Comparison of ENCODE assay signal across 22 cellular contexts in genomic region chr13:114073881-114074551, GRCh38. TPM values are rescaled to one million over a fixed set of nuclear protein-coding genes. Genes with fewer than 3 reads are reported as not detected.
A peak's percentile ranks its signal among the peaks of the same experiment; 100 is the strongest.
DNase-seq lines count a peak whose midpoint lies in the region; ATAC-seq, FAIRE-seq and TF ChIP-seq lines count a peak whose summit lies in the region.
"Had no signal": no experiment of that assay in that cellular context is flagged by ENCODE, and none has a peak within 500 bp of the region (broad histone marks: within the 10 kb centered on the region; RNA-seq: fewer than 3 reads in every experiment).

No MANE protein-coding gene starts in this region.

- peak in 2 of 3 donors; percentile 33 to 37 for DNase-seq in right lobe of liver
- DNase-seq in HepG2 (ENCODE audit: low spot score): no peak
- DNase-seq in activated T-cell treated with anti-CD3 and anti-CD28 coated beads, Interleukin-2, amount 50 U/mL, for 72 hours: no peak
- DNase-seq in natural killer cell treated with Interleukin-12 subunit alpha and Interleukin-12 subunit beta and Interleukin-15 and Interleukin-18, amount 100 ng/mL, for 72 hours (ENCODE audit: low spot score): peak; percentile 44
- peak; percentile 40 for DNase-seq in upper lobe of right lung
- no peak for DNase-seq in NCI-H2081 (lab: John Stamatoyannopoulos, UW)
- DNase-seq in NCI-H69 (lab: John Stamatoyannopoulos, UW): no peak
- DNase-seq: erythroblast; Karpas-422; NCI-H1092 treated with DMSO at 0.1 percent for 48 hours; NCI-H2107; NCI-H524 treated with DMSO at 0.1 percent for 48 hours; SIG-M5; stimulated activated CD4-positive, alpha-beta T cell treated with anti-CD3 and anti-CD28 coated beads, Interleukin-4, amount 100 ng/mL, for 24 hours; substantia nigra had no signal

- intact Hi-C loops in right lobe of liver (cut with DNase I): no loop called here
- intact Hi-C loops in HepG2 (cut with micrococcal nuclease; ENCODE audit: unreplicated experiment): no loop called here
- intact Hi-C loops in upper lobe of right lung (cut with DNase I): no loop called here

- no peaks in the 10 kb centered on the region for H4K20me1 ChIP-seq in HepG2 (ENCODE audit: insufficient read depth, low read length)

- H3K27me3 ChIP-seq in right lobe of liver: no peaks in the 10 kb centered on the region
- peaks cover 4 to 40% of the 10 kb centered on the region in 2 experiments; a peak in 4 of 5 replicates for H3K27me3 ChIP-seq in HepG2 (ENCODE audit: control insufficient read depth in 1 of 2, insufficient read depth in 2 of 2, low read length in 2 of 2)
- no peaks in the 10 kb centered on the region for H3K27me3 ChIP-seq in upper lobe of right lung
- H3K27me3 ChIP-seq: breast epithelium, gastrocnemius medialis, ovary had no signal

- TF ChIP-seq RAD21 in HepG2 (CRISPR knock-in tag; IDR thresholded peaks at IDR 0.05): no peak

- H3K36me3 ChIP-seq in right lobe of liver (no peaks in the 10 kb centered on the region), HepG2 (replicated peaks in 1 of 2; ENCODE audit: control insufficient read depth in 1 of 2, insufficient read depth in 2 of 2, low read length in 2 of 2) (no peaks in the 10 kb centered on the region), upper lobe of right lung (peaks cover 5% of the 10 kb centered on the region)
- H3K36me3 ChIP-seq: breast epithelium, gastrocnemius medialis, ovary had no signal

- H3K4me3 ChIP-seq in right lobe of liver: no peak overlapping the region
- no peak overlapping the region for H3K4me3 ChIP-seq in HepG2 (replicated peaks in 1 of 3; ENCODE audit: insufficient read depth in 1 of 3, low read depth in 2 of 3, low read length in 3 of 3)
- H3K4me3 ChIP-seq in upper lobe of right lung: no peak overlapping the region
- H3K4me3 ChIP-seq: breast epithelium, gastrocnemius medialis, ovary, skin epidermis had no signal

- H3K27ac ChIP-seq in right lobe of liver: no peak overlapping the region
- H3K27ac ChIP-seq in HepG2 (ENCODE audit: extremely low read length, insufficient read depth, low read length): no peak overlapping the region
- H3K27ac ChIP-seq in upper lobe of right lung: no peak overlapping the region
- H3K27ac ChIP-seq: breast epithelium, gastrocnemius medialis, ovary, skin epidermis had no signal

- CTCF ChIA-PET in HepG2 (lab: Yijun Ruan, JAX; ENCODE audit: low intra/inter-chr PET ratio, low total read pairs): no interaction called here

- H3K4me2 ChIP-seq in HepG2 (ENCODE audit: low read depth, low read length): no peak overlapping the region

- POLR2A ChIA-PET in HepG2 (lab: Yijun Ruan, JAX): no interaction called here

- 86% methylated on average over 21 of the region's 21 CpGs for WGBS in right lobe of liver (ENCODE audit: insufficient coverage, low coverage, low lambda C conversion rate, missing lambda C conversion rate)
- WGBS in HepG2 (ENCODE audit: low lambda C conversion rate): 46% methylated on average over 21 of the region's 21 CpGs

- no peak for TF ChIP-seq CTCF in right lobe of liver (IDR thresholded peaks at IDR 0.05)
- TF ChIP-seq CTCF in HepG2 (CRISPR knock-in tag; IDR thresholded peaks at IDR 0.05): no peak
- TF ChIP-seq CTCF in upper lobe of right lung (IDR thresholded peaks at IDR 0.05): no peak

- H3K4me1 ChIP-seq in right lobe of liver: no peaks in the 10 kb centered on the region
- H3K4me1 ChIP-seq in HepG2 (ENCODE audit: insufficient read depth, low read length): no peaks in the 10 kb centered on the region
- H3K4me1 ChIP-seq in upper lobe of right lung: peaks cover 9% of the 10 kb centered on the region

- H2AFZ ChIP-seq in HepG2 (ENCODE audit: low read length): no peak overlapping the region

- in situ Hi-C loops in HepG2 (cut with HindIII; ENCODE audit: extremely low pct_ligation_motif_present, low pct_unique_long_range_greater_than_20kb): no loop called here

- H3K9me3 Mint-ChIP-seq in activated T-cell treated with anti-CD3 and anti-CD28 coated beads, Interleukin-2, amount 50 U/mL, for 72 hours: peaks cover 2% of the 10 kb centered on the region in 2 donors
- no peaks in the 10 kb centered on the region for H3K9me3 Mint-ChIP-seq in natural killer cell treated with Interleukin-12 subunit alpha and Interleukin-12 subunit beta and Interleukin-15 and Interleukin-18, amount 100 ng/mL, for 72 hours

- peaks cover 25% of the 10 kb centered on the region for H3K4me1 Mint-ChIP-seq in activated T-cell treated with anti-CD3 and anti-CD28 coated beads, Interleukin-2, amount 50 U/mL, for 72 hours (ENCODE audit: low read depth)
- peaks cover 39 to 53% of the 10 kb centered on the region in 2 donors for H3K4me1 Mint-ChIP-seq in natural killer cell treated with Interleukin-12 subunit alpha and Interleukin-12 subunit beta and Interleukin-15 and Interleukin-18, amount 100 ng/mL, for 72 hours (ENCODE audit: low read depth in 2 of 2)

- H3K9me3 ChIP-seq in right lobe of liver: no peaks in the 10 kb centered on the region
- no peaks in the 10 kb centered on the region for H3K9me3 ChIP-seq in HepG2 (ENCODE audit: low read length)
- no peaks in the 10 kb centered on the region for H3K9me3 ChIP-seq in upper lobe of right lung
- H3K9me3 ChIP-seq: breast epithelium, gastrocnemius medialis, ovary had no signal

- peak overlapping the region; percentile 61 for H3K27ac Mint-ChIP-seq in activated T-cell treated with anti-CD3 and anti-CD28 coated beads, Interleukin-2, amount 50 U/mL, for 72 hours
- peak overlapping the region in 1 of 2 donors; percentile 60 for H3K27ac Mint-ChIP-seq in natural killer cell treated with Interleukin-12 subunit alpha and Interleukin-12 subunit beta and Interleukin-15 and Interleukin-18, amount 100 ng/mL, for 72 hours
- H3K27ac Mint-ChIP-seq: T-helper 1 cell treated with Interleukin-12 subunit alpha and Interleukin-12 subunit beta and Interleukin-4 antibody, amounts not matched to agents 30 μg/mL and 1 μg/mL, for 36 hours had no signal

- no peak overlapping the region for H3K4me3 Mint-ChIP-seq in activated T-cell treated with anti-CD3 and anti-CD28 coated beads, Interleukin-2, amount 50 U/mL, for 72 hours
- no peak overlapping the region for H3K4me3 Mint-ChIP-seq in natural killer cell treated with Interleukin-12 subunit alpha and Interleukin-12 subunit beta and Interleukin-15 and Interleukin-18, amount 100 ng/mL, for 72 hours
- H3K4me3 Mint-ChIP-seq: T-helper 1 cell treated with Interleukin-12 subunit alpha and Interleukin-12 subunit beta and Interleukin-4 antibody, amounts not matched to agents 30 μg/mL and 1 μg/mL, for 36 hours had no signal

- TF ChIP-seq POLR2A in right lobe of liver (IDR thresholded peaks at IDR 0.05) (no peak), HepG2 (IDR thresholded peaks at IDR 0.05; ENCODE audit: insufficient read depth in 1 of 2, low read depth in 2 of 2, low read length in 2 of 2) (no peak)

- TF ChIP-seq EP300 in HepG2 (IDR thresholded peaks at IDR 0.05; ENCODE audit: low read depth in 2 of 2, low read length in 2 of 2): no peak
- no peak for TF ChIP-seq EP300 in HepG2 (CRISPR knock-in tag; IDR thresholded peaks at IDR 0.05; ENCODE audit: borderline replicate concordance)

- no peak for FAIRE-seq in HepG2 (lab: Jason Lieb, UNC)
- FAIRE-seq: G401.6 had no signal

- H3K9ac ChIP-seq in HepG2 (ENCODE audit: insufficient read depth, low read depth, low read length): no peak overlapping the region

- no peaks in the 10 kb centered on the region for H3K79me2 ChIP-seq in HepG2 (ENCODE audit: insufficient read depth, low read length)

- peaks cover 6 to 14% of the 10 kb centered on the region in 2 donors for H3K36me3 Mint-ChIP-seq in activated T-cell treated with anti-CD3 and anti-CD28 coated beads, Interleukin-2, amount 50 U/mL, for 72 hours (ENCODE audit: insufficient read depth in 2 of 2)
- peaks cover 6% of the 10 kb centered on the region for H3K36me3 Mint-ChIP-seq in natural killer cell treated with Interleukin-12 subunit alpha and Interleukin-12 subunit beta and Interleukin-15 and Interleukin-18, amount 100 ng/mL, for 72 hours

- ATAC-seq in right lobe of liver (no peak), HepG2 (no peak), upper lobe of right lung (no peak), GM21360 (IDR thresholded peaks at IDR 0.05; ENCODE audit: unreplicated experiment) (no peak)
- ATAC-seq in activated T-cell treated with anti-CD3 and anti-CD28 coated beads, Interleukin-2, amount 50 U/mL, for 72 hours (replicated peaks in 1 of 2): no peak
- no peak for ATAC-seq in natural killer cell treated with Interleukin-12 subunit alpha and Interleukin-12 subunit beta and Interleukin-15 and Interleukin-18, amount 100 ng/mL, for 72 hours
- ATAC-seq: gastrocnemius medialis had no signal

- H3K27me3 Mint-ChIP-seq in activated T-cell treated with anti-CD3 and anti-CD28 coated beads, Interleukin-2, amount 50 U/mL, for 72 hours (ENCODE audit: low read depth): no peaks in the 10 kb centered on the region
- no peaks in the 10 kb centered on the region for H3K27me3 Mint-ChIP-seq in natural killer cell treated with Interleukin-12 subunit alpha and Interleukin-12 subunit beta and Interleukin-15 and Interleukin-18, amount 100 ng/mL, for 72 hours

- no TSS peak for BruUV-seq in HepG2 (replicated peaks; lab: Mats Ljungman, UMichigan)

RNA-seq across cellular contexts. Expression of gene RASA3, which starts 58.4 kb away (rescaled TPM):
- total RNA-seq in right lobe of liver: 1 to 10 TPM; 3.5 to 7.9 (median 4.6) TPM
- not detected in 2 replicates for total RNA-seq in HepG2 (2016; rRNA removed; fragmentation: Illumina TruSeq; extraction: Trizol)
- total RNA-seq in HepG2 (2016; cell fraction: cytosol; rRNA removed; fragmentation: Illumina TruSeq; extraction: Trizol; ENCODE audit: low read depth): not detected in 2 replicates
- total RNA-seq in HepG2 (2016; cell fraction: insoluble cytoplasmic fraction; rRNA removed; fragmentation: Illumina TruSeq; extraction: Trizol): 0.06 and 0.09 TPM in 2 replicates
- not detected in 2 replicates for total RNA-seq in HepG2 (2016; cell fraction: membrane; rRNA removed; fragmentation: Illumina TruSeq; extraction: Trizol)
- 0.09 TPM in 1 of 2 replicates, not detected in the other for total RNA-seq in HepG2 (2016; cell fraction: nucleus; rRNA removed; fragmentation: Illumina TruSeq; extraction: Trizol)
- polyA plus RNA-seq in HepG2 (2011; rRNA removed): 0.05 and 0.07 TPM in 2 replicates
- 0.09 TPM in 2 replicates for polyA plus RNA-seq in HepG2 (2011; cell fraction: cytosol; rRNA removed)
- 0.14 and 0.21 TPM in 2 replicates for polyA plus RNA-seq in HepG2 (2011; cell fraction: nucleus; rRNA removed)
- polyA plus RNA-seq in HepG2 (2012): 0.04 TPM in 1 of 2 replicates, not detected in the other
- not detected in 2 replicates for polyA plus RNA-seq in HepG2 (2016; cell fraction: cytosol; fragmentation: Illumina TruSeq; extraction: Trizol; ENCODE audit: low read depth)
- polyA plus RNA-seq in HepG2 (2016; cell fraction: insoluble cytoplasmic fraction; fragmentation: Illumina TruSeq; extraction: Trizol; ENCODE audit: low read depth): not detected in 2 replicates
- polyA plus RNA-seq in HepG2 (2016; cell fraction: membrane; fragmentation: Illumina TruSeq; extraction: Trizol; ENCODE audit: low read depth): not detected in 2 replicates
- polyA plus RNA-seq in HepG2 (2016; cell fraction: nucleus; fragmentation: Illumina TruSeq; extraction: Trizol; ENCODE audit: insufficient read depth, low read depth): 0.11 TPM in 1 of 2 replicates, not detected in the other
- polyA minus RNA-seq in HepG2 (2011; rRNA and poly(A)+ RNA removed; ENCODE audit: low replicate concordance): 0.20 and 10.0 TPM in 2 replicates
- 0.20 and 0.26 TPM in 2 replicates for polyA minus RNA-seq in HepG2 (2011; cell fraction: cytosol; rRNA and poly(A)+ RNA removed)
- polyA minus RNA-seq in HepG2 (2011; cell fraction: nucleus; rRNA and poly(A)+ RNA removed): 0.12 and 0.26 TPM in 2 replicates
- 10 to 100 TPM; 39.2 to 48.9 TPM for total RNA-seq in activated T-cell treated with anti-CD3 and anti-CD28 coated beads, Interleukin-2, amount 50 U/mL, for 72 hours
- total RNA-seq in natural killer cell treated with Interleukin-12 subunit alpha and Interleukin-12 subunit beta and Interleukin-15 and Interleukin-18, amount 100 ng/mL, for 72 hours: 10 to 100 TPM in 1 of 2 donors, 1 to 10 TPM in 1; 6.9 to 11.7 TPM
- 17.3 TPM for total RNA-seq in upper lobe of right lung

Comparison
In these comparisons a context has a peak if more than half of its experiments do, and no peak if none do; other contexts are left out.
1. DNase-seq: peak in right lobe of liver (2 of 3), natural killer cell treated with Interleukin-12 subunit alpha and Interleukin-12 subunit beta and Interleukin-15 and Interleukin-18, amount 100 ng/mL, for 72 hours (single experiment) and upper lobe of right lung (single experiment); none in HepG2 (single experiment), activated T-cell treated with anti-CD3 and anti-CD28 coated beads, Interleukin-2, amount 50 U/mL, for 72 hours (0 of 2), NCI-H2081 (0 of 2) and NCI-H69 (single experiment).